Comparison of ENCODE assay signal across 2 cellular contexts in genomic region chr7:69564454-69565417, GRCh38.
A peak's percentile ranks its signal among the peaks of the same experiment; 100 is the strongest.
TF ChIP-seq lines count a peak whose summit lies in the region.

No MANE protein-coding gene starts in this region.

TF ChIP-seq in IMR-90, 13 proteins besides CTCF, POLR2A, EP300 and RAD21:
- no peak for TF ChIP-seq CHD1 (IDR thresholded peaks at IDR 0.05; ENCODE audit: low read depth, low read length)
- no peak for TF ChIP-seq SMC3 (IDR thresholded peaks at IDR 0.05; ENCODE audit: low read depth, low read length)
- no peak for TF ChIP-seq RFX5 (IDR thresholded peaks at IDR 0.05; ENCODE audit: low read depth, low read length)
- no peak for TF ChIP-seq MXI1 (IDR thresholded peaks at IDR 0.05; ENCODE audit: borderline replicate concordance, low read depth, low read length)
- no peak for TF ChIP-seq FOS (IDR thresholded peaks at IDR 0.05; ENCODE audit: low read depth, low read length)
- TF ChIP-seq USF2 (IDR thresholded peaks at IDR 0.05; ENCODE audit: low read depth, low read length) = no peak
- no peak for TF ChIP-seq MAZ (IDR thresholded peaks at IDR 0.05; ENCODE audit: borderline replicate concordance, low read depth, low read length)
- TF ChIP-seq RCOR1 (IDR thresholded peaks at IDR 0.05; ENCODE audit: insufficient replicate concordance, low read length) = no peak
- TF ChIP-seq NFE2L2 (IDR thresholded peaks at IDR 0.05; ENCODE audit: low read depth, low read length) = no peak
- TF ChIP-seq BHLHE40 (IDR thresholded peaks at IDR 0.05; ENCODE audit: low read depth, low read length) = no peak
- TF ChIP-seq ELK1 (IDR thresholded peaks at IDR 0.05; ENCODE audit: borderline replicate concordance, low read depth, low read length) = no peak
- no peak for TF ChIP-seq CEBPB (IDR thresholded peaks at IDR 0.05; ENCODE audit: low read depth, low read length)
- no peak for TF ChIP-seq MAFK (IDR thresholded peaks at IDR 0.05; ENCODE audit: low read depth, low read length)

TF ChIP-seq in SK-N-SH, 30 proteins besides CTCF, POLR2A, EP300 and RAD21:
- TF ChIP-seq MXI1 (IDR thresholded peaks at IDR 0.05; ENCODE audit: low read depth, low read length) (peak; percentile 88), PBX3 (IDR thresholded peaks at IDR 0.05) (no peak), NFIC (IDR thresholded peaks at IDR 0.05; ENCODE audit: borderline replicate concordance) (peak; percentile 83), SMC3 (IDR thresholded peaks at IDR 0.05; ENCODE audit: low read depth, low read length) (no peak; the same call in 1 of the 2 replicates), FOSL2 (IDR thresholded peaks at IDR 0.05; ENCODE audit: borderline replicate concordance, low read depth) (no peak), USF2 (IDR thresholded peaks at IDR 0.05; ENCODE audit: borderline replicate concordance, low read depth, low read length) (no peak), RCOR1 (IDR thresholded peaks at IDR 0.05; ENCODE audit: low read length) (peak; percentile 76; the same call in 1 of the 2 replicates), NRF1 (IDR thresholded peaks at IDR 0.05; ENCODE audit: low read depth, low read length) (no peak), REST (IDR thresholded peaks at IDR 0.05; ENCODE audit: low read depth, low read length) (no peak), JUND (IDR thresholded peaks at IDR 0.05) (no peak), FOXJ3 (CRISPR knock-in tag; IDR thresholded peaks at IDR 0.05) (no peak), ZBTB33 (IDR thresholded peaks at IDR 0.05; ENCODE audit: borderline replicate concordance, low read depth) (no peak), TEAD4 (IDR thresholded peaks at IDR 0.05; ENCODE audit: borderline replicate concordance, insufficient read depth) (no peak), CHD2 (IDR thresholded peaks at IDR 0.05; ENCODE audit: low read length, partially characterized antibody) (no peak), RFX5 (IDR thresholded peaks at IDR 0.05; ENCODE audit: low read length) (peak; percentile 63; the same call in 1 of the 2 replicates), TCF12 (IDR thresholded peaks at IDR 0.05) (peak; percentile 57), IRF3 (IDR thresholded peaks at IDR 0.05; ENCODE audit: low read depth, low read length) (no peak)
